ENCODE assay signal across 29 cellular contexts in genomic region chr3:98966434-98966833, GRCh38.
A peak's percentile ranks its signal among the peaks of the same experiment; 100 is the strongest.
DNase-seq lines count a peak whose midpoint lies in the region; ATAC-seq, FAIRE-seq and TF ChIP-seq lines count a peak whose summit lies in the region.
"Had no signal": no experiment of that assay in that cellular context is flagged by ENCODE, and none has a peak within 500 bp of the region (broad histone marks: within the 10 kb centered on the region; RNA-seq: fewer than 3 reads in every experiment).

No MANE protein-coding gene starts in this region.

- no peak for TF ChIP-seq POLR2A in GM12892 (IDR thresholded peaks at IDR 0.05; ENCODE audit: low read depth, low read length)

- H3K36me3 ChIP-seq in bronchial epithelial cell (ENCODE audit: control insufficient read depth, insufficient read depth, low read length), result no peaks in the 10 kb centered on the region
- H3K36me3 ChIP-seq: gastroesophageal sphincter, lower lobe of right lung, prostate gland, sigmoid colon, tibial artery had no signal

- H3K27me3 ChIP-seq in bronchial epithelial cell (ENCODE audit: control insufficient read depth, insufficient read depth, low read length), result no peaks in the 10 kb centered on the region
- H3K27me3 ChIP-seq: gastroesophageal sphincter, sigmoid colon, tibial artery had no signal

- peak; percentile 60 for FAIRE-seq in GM12892 (lab: Jason Lieb, UNC)
- no peak for FAIRE-seq in bronchial epithelial cell (lab: Jason Lieb, UNC)
- FAIRE-seq: TTC549 had no signal

- no peak for TF ChIP-seq CTCF in bronchial epithelial cell (IDR thresholded peaks at IDR 0.05; ENCODE audit: insufficient read depth, low read length, severe bottlenecking)

- DNase-seq in GM12892 (ENCODE audit: insufficient read length) (no peak), bronchial epithelial cell (ENCODE audit: low read depth) (peak; percentile 79), renal cortical epithelial cell (ENCODE audit: low read depth) (peak; percentile 65), HCEC 1CT (no peak), D341Med (ENCODE audit: low spot score) (no peak)
- DNase-seq: activated CD4-positive, alpha-beta memory T cell treated with anti-CD3 and anti-CD28 coated beads for 36 hours; activated naive CD4-positive, alpha-beta T cell treated with Interleukin-2 at 50 U/mL for 16 hours; Caco-2; DMS79 treated with DMSO at 0.1 percent for 48 hours; endodermal cell; GF-D8; H7; lower lobe of right lung; naive thymus-derived CD8-positive, alpha-beta T cell; NCI-H1092 treated with DMSO at 0.1 percent for 48 hours; NCI-H187; NCI-H2171; NCI-H510A; RPMI8226; sigmoid colon; stimulated activated CD4-positive, alpha-beta T cell treated with anti-CD3 and anti-CD28 coated beads, Interleukin-12 subunit alpha, Interleukin-12 subunit beta, amount 100 ng/mL, for 4 hours; stimulated activated CD4-positive, alpha-beta T cell treated with anti-CD3 and anti-CD28 coated beads, Interleukin-4, amount 100 ng/mL, for 1 hour; tibial artery had no signal

- ATAC-seq in HG03159 (IDR thresholded peaks at IDR 0.05; ENCODE audit: unreplicated experiment) (peak; percentile 55), HG02938 (IDR thresholded peaks at IDR 0.05; ENCODE audit: unreplicated experiment) (no peak)
- ATAC-seq: activated CD4-positive, CD25-positive, alpha-beta regulatory T cell treated with anti-CD3 and anti-CD28 coated beads, Interleukin-2, amount 50 U/mL, for 24 hours; gastroesophageal sphincter; lower lobe of right lung; naive thymus-derived CD8-positive, alpha-beta T cell had no signal

- H3K4me3 ChIP-seq in bronchial epithelial cell (ENCODE audit: low read depth, low read length), result no peak overlapping the region
- H3K4me3 ChIP-seq: gastroesophageal sphincter, lower lobe of right lung, prostate gland, sigmoid colon, tibial artery had no signal

Comparison
In these comparisons a context has a peak if more than half of its experiments do, and no peak if none do; other contexts are left out.
1. DNase-seq: peak in bronchial epithelial cell (single experiment) and renal cortical epithelial cell (single experiment); none in GM12892 (single experiment), HCEC 1CT (single experiment) and D341Med (single experiment).